ENCODE assay signal across 26 cellular contexts in the genomic region with DNA sequence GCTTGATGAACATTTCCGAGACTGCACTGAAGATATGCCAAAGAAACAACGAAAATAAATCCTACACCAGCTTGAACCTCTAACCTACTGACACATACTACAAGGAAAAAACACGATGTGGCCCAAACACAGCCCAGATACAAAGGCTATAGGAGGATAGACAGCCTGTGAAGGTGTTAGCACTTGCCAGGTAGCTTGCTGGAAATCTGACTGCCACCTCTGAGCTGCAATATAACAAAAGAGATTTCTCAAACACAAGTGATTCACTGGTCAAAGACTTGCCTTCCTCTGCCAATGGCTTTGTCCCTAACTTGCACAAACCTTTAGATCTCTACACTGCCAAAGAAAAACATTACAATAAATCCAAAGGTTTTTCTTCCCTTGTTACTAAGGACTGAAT. TPM values are rescaled to one million over a fixed set of nuclear protein-coding genes. Genes with fewer than 3 reads are reported as not detected.
"Had no signal": no experiment of that assay in that cellular context is flagged by ENCODE, and none has a peak within 500 bp of the region (broad histone marks: within the 10 kb centered on the region; RNA-seq: fewer than 3 reads in every experiment).

No MANE protein-coding gene starts in this region.

- FAIRE-seq: RCC 7860 had no signal

- H3K27ac ChIP-seq: HL-60, KMS-11 had no signal

- H3K4me2 ChIP-seq: KMS-11, SK-N-SH had no signal

- H3K9ac ChIP-seq: KMS-11, SK-N-SH had no signal

- H3K9me3 ChIP-seq: SK-N-SH had no signal

- DNase-seq: IMR-90, Kasumi-1, MM.1S, NCI-H1105, NCI-H1417, NCI-H146, NCI-H1694 treated with DMSO at 0.1 percent for 48 hours, NCI-H1930, NCI-H2081, NCI-H2107, NCI-H2227 treated with DMSO at 0.1 percent for 48 hours, NCI-H446, NCI-H510A, NCI-H524 treated with DMSO at 0.1 percent for 48 hours, NCI-H69, NCI-H774, RPMI8226, SHP77, SK-N-SH, SW 1271 had no signal

RNA-seq across cellular contexts. Expression of a gene that starts 21.1 kb away (rescaled TPM):
- total RNA-seq: HT-29, IMR-90, M059J, SK-MEL-5 had no signal
- polyA plus RNA-seq: IMR-90 had no signal
